ENCODE assay signal across 8 cellular contexts in the genomic region with DNA sequence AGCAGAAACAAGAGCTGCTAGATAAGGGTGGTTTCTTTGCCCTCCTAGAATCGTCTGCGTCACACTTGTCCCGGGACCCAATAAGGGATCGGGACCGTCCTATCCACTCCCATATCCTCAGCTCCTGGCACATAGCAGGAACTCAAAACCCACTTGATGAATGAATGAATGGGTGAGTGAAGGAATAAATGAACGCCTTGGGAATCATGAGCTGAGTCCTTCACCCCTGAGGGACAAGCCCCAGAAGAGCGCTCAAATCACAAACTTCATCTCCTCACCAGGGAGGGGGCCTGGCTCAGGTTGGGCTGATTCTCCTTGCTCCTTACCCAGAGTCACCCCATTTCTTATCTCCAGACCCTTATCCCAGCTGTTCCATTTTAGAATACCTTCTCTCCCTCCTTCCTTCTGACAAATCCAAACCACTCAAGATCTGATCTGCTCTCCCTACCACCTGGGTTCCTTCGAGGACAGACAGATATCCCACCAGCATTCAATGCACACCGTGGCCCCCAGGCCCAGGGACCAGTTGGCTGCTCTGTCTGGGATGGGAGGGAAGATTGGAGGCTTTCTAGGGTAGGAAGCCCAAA. TPM values are rescaled to one million over a fixed set of nuclear protein-coding genes. Genes with fewer than 3 reads are reported as not detected.
DNase-seq lines count a peak whose midpoint lies in the region; ATAC-seq and TF ChIP-seq lines count a peak whose summit lies in the region.

No MANE protein-coding gene starts in this region.

- H3K9me3 ChIP-seq in AG04450 (ENCODE audit: control insufficient read depth, insufficient read depth, low read length) (no peaks in the 10 kb centered on the region; the same call in 1 of the 2 replicates), IMR-90 (ENCODE audit: control insufficient read depth, insufficient read depth, low read length) (no peaks in the 10 kb centered on the region), mucosa of stomach (ENCODE audit: control insufficient read depth, low read length) (no peaks in the 10 kb centered on the region)

- H3K36me3 Mint-ChIP-seq in dendritic cell treated with granulocyte-macrophage colony-stimulating factor and Interleukin-4, amounts not matched to agents 40 ng/mL and 50 ng/mL, for 4 days (ENCODE audit: low read depth): peaks cover 42% of the 10 kb centered on the region

- H3K4me3 ChIP-seq in AG04450 (ENCODE audit: low read depth, low read length) (peak overlapping the region; percentile 89), IMR-90 (ENCODE audit: insufficient read depth, low read depth, low read length) (peak overlapping the region; percentile 89), mucosa of stomach (ENCODE audit: low read length) (peak overlapping the region; percentile 56)

- peak overlapping the region; percentile 83 for H3K4me2 ChIP-seq in IMR-90 (ENCODE audit: low read depth, low read length)

- H4K20me1 ChIP-seq in IMR-90 (ENCODE audit: insufficient read depth, low read length): 0 out of 2 replicates have a peak, but pooled peaks cover 8% of the 10 kb centered on the region

- H3K79me1 ChIP-seq in IMR-90 (ENCODE audit: low read depth in 1 of 2, low read length in 2 of 2): peaks cover 14 to 37% of the 10 kb centered on the region in 2 experiments

- H3K27ac ChIP-seq in AG04450 (ENCODE audit: low read depth, low read length) (peak overlapping the region; percentile 73), IMR-90 (ENCODE audit: insufficient read depth, low read length) (peak overlapping the region; percentile 55)

- dilution Hi-C loops in IMR-90 (cut with HindIII; ENCODE audit: low sequenced_read_pairs, unreplicated experiment): no loop called here

- peak overlapping the region; percentile 85 for H3K4me3 Mint-ChIP-seq in dendritic cell treated with granulocyte-macrophage colony-stimulating factor and Interleukin-4, amounts not matched to agents 40 ng/mL and 50 ng/mL, for 4 days

- peak overlapping the region; percentile 59 for H2BK5ac ChIP-seq in IMR-90 (ENCODE audit: low read depth, low read length, poor library complexity, severe bottlenecking)

- no peak for TF ChIP-seq RAD21 in IMR-90 (IDR thresholded peaks at IDR 0.05; ENCODE audit: low read length)

- peak overlapping the region; percentile 76 for H4K91ac ChIP-seq in IMR-90 (ENCODE audit: insufficient read depth, low read depth, low read length)

- H3K18ac ChIP-seq in IMR-90 (ENCODE audit: low read depth, low read length): peak overlapping the region; percentile 26; the same call in 1 of the 2 replicates

- H2AFZ ChIP-seq in IMR-90 (replicated peaks; ENCODE audit: low read length, poor library complexity): peak overlapping the region; percentile 100

- peaks cover 5% of the 10 kb centered on the region; the same call in 1 of the 2 replicates for H3K36me3 ChIP-seq in IMR-90 (ENCODE audit: control insufficient read depth, insufficient read depth, low read length)
- no peaks in the 10 kb centered on the region for H3K36me3 ChIP-seq in mucosa of stomach (ENCODE audit: control insufficient read depth, insufficient read depth, low read length)

- H3K9ac ChIP-seq in IMR-90 (ENCODE audit: low read depth, low read length) (peak overlapping the region; percentile 50), mucosa of stomach (ENCODE audit: low read length) (peak overlapping the region; percentile 94)

- DNase-seq in AG04450 (ENCODE audit: low read depth, low spot score) (no peak), IMR-90 (no peak), AML-193 (lab: John Stamatoyannopoulos, UW) (no peak), germinal center (ENCODE audit: low spot score) (no peak), NCI-H748 treated with DMSO at 0.1 percent for 48 hours (lab: John Stamatoyannopoulos, UW) (no peak)

- H2AK5ac ChIP-seq in IMR-90 (ENCODE audit: low read depth, low read length): peak overlapping the region; percentile 32; the same call in 1 of the 2 replicates

- H3K4me1 Mint-ChIP-seq in dendritic cell treated with granulocyte-macrophage colony-stimulating factor and Interleukin-4, amounts not matched to agents 40 ng/mL and 50 ng/mL, for 4 days (ENCODE audit: low read depth): peaks cover 92% of the 10 kb centered on the region

- H3K27ac Mint-ChIP-seq in dendritic cell treated with granulocyte-macrophage colony-stimulating factor and Interleukin-4, amounts not matched to agents 40 ng/mL and 50 ng/mL, for 4 days: peak overlapping the region; percentile 92

- peaks cover 23% of the 10 kb centered on the region for H3K9me1 ChIP-seq in IMR-90 (ENCODE audit: insufficient read depth, low read length)

- H4K5ac ChIP-seq in IMR-90 (ENCODE audit: low read depth, low read length): peak overlapping the region; percentile 65

- 100% methylated on average over 1 of the region's 9 CpGs; no CpG with 5 or more reads in 1 of the 2 experiments for WGBS in IMR-90 (ENCODE audit: extremely low coverage in 2 of 2, insufficient read length in 1 of 2), 2 experiments

- H3K4me1 ChIP-seq in IMR-90 (ENCODE audit: control insufficient read depth, insufficient read depth, low read length): peaks cover 18% of the 10 kb centered on the region
- peaks cover 31% of the 10 kb centered on the region for H3K4me1 ChIP-seq in mucosa of stomach (ENCODE audit: control insufficient read depth, insufficient read depth, low read length)

- H2BK120ac ChIP-seq in IMR-90 (ENCODE audit: low read depth, low read length): peak overlapping the region; percentile 66

- no peak overlapping the region for H3K56ac ChIP-seq in IMR-90 (ENCODE audit: extremely low read depth, insufficient read depth, low read length)

- H3K27me3 Mint-ChIP-seq in dendritic cell treated with granulocyte-macrophage colony-stimulating factor and Interleukin-4, amounts not matched to agents 40 ng/mL and 50 ng/mL, for 4 days: no peaks in the 10 kb centered on the region

- peak overlapping the region; percentile 58 for H3K14ac ChIP-seq in IMR-90 (replicated peaks; ENCODE audit: low read depth, low read length)

- CTCF ChIA-PET in AG04450 (lab: Charles Lee): interaction anchor here (0.9 to 2.8 kb wide), 2 partner anchors 64 to 108 kb away, joined by 3 to 11 read pairs; no protein-coding TSS in a partner anchor
- CTCF ChIA-PET in IMR-90 (lab: Yijun Ruan, JAX): interaction anchor here (0.8 to 1.3 kb wide), 3 partner anchors 12 to 108 kb away, joined by 3 to 4 read pairs (median 3); a partner anchor contains a TSS

- ATAC-seq in IMR-90 (ENCODE audit: low read depth): peak; percentile 31
- ATAC-seq in HG03159 (IDR thresholded peaks at IDR 0.05; ENCODE audit: unreplicated experiment): no peak

- no TSS peak for BruUV-seq in IMR-90 (replicated peaks; lab: Mats Ljungman, UMichigan)

- POLR2A ChIA-PET in AG04450 (lab: Yijun Ruan, JAX) (interaction anchor here (0.7 to 3.7 kb wide), 4 partner anchors 13 to 51 kb away, joined by 3 to 21 read pairs (median 5); a partner anchor contains a TSS), IMR-90 (lab: Charles Lee; ENCODE audit: unreplicated experiment) (no interaction called here)

- H3K27me3 ChIP-seq in AG04450 (ENCODE audit: control insufficient read depth, insufficient read depth, low read length) (no peaks in the 10 kb centered on the region), IMR-90 (ENCODE audit: control insufficient read depth, insufficient read depth, low read length) (no peaks in the 10 kb centered on the region), mucosa of stomach (ENCODE audit: control insufficient read depth, insufficient read depth, low read length) (no peaks in the 10 kb centered on the region)

- H3K4ac ChIP-seq in IMR-90 (ENCODE audit: low read depth, low read length): peak overlapping the region; percentile 55

- peak overlapping the region; percentile 94 for H2AK9ac ChIP-seq in IMR-90 (replicated peaks; ENCODE audit: low read depth, low read length, poor library complexity)

- peak overlapping the region; percentile 30 for H3K23ac ChIP-seq in IMR-90 (ENCODE audit: low read depth, low read length)

- no peak for TF ChIP-seq CTCF in AG04450 (IDR thresholded peaks at IDR 0.05; ENCODE audit: low read depth, low read length)
- no peak for TF ChIP-seq CTCF in IMR-90 (conservative IDR thresholded peaks at IDR 0.05; ENCODE audit: low read depth, low read length)

- peak overlapping the region; percentile 85 to 93 for H4K8ac ChIP-seq in IMR-90 (ENCODE audit: low read depth in 2 of 2, low read length in 2 of 2)

- H2BK20ac ChIP-seq in IMR-90 (ENCODE audit: low read depth, low read length): peak overlapping the region; percentile 3

- peak overlapping the region; percentile 69; the same call in 1 of the 3 replicates for H2BK15ac ChIP-seq in IMR-90 (ENCODE audit: low read depth, low read length)

- no peak for TF ChIP-seq POLR2A in IMR-90 (IDR thresholded peaks at IDR 0.05; ENCODE audit: low read depth, low read length)

- in situ Hi-C loops in IMR-90 (cut with MboI; ENCODE audit: low sequenced_read_pairs): no loop called here

- H3K9me3 Mint-ChIP-seq in dendritic cell treated with granulocyte-macrophage colony-stimulating factor and Interleukin-4, amounts not matched to agents 40 ng/mL and 50 ng/mL, for 4 days: no peaks in the 10 kb centered on the region

- intact Hi-C loops in IMR-90 (cut with micrococcal nuclease): loop anchor here (5.0 kb wide), 1 partner anchor 100 kb away; a partner anchor contains a TSS
- intact Hi-C loops in dendritic cell treated with granulocyte-macrophage colony-stimulating factor and Interleukin-4, amounts not matched to agents 40 ng/mL and 50 ng/mL, for 4 days (cut with micrococcal nuclease): loop anchor here (2.0 to 10.0 kb wide), 3 partner anchors 35 to 102 kb away; a partner anchor contains a TSS

RNA-seq across cellular contexts. Expression of a gene that starts 0.6 kb away (rescaled TPM):
- polyA plus RNA-seq in AG04450 (2011; rRNA removed) (11.9 and 13.0 TPM in 2 replicates), IMR-90 (2012; rRNA removed) (8.3 and 9.0 TPM in 2 replicates)
- 13.4 and 15.8 TPM in 2 replicates for polyA minus RNA-seq in AG04450 (2011; rRNA and poly(A)+ RNA removed)
- total RNA-seq in IMR-90 (2012; rRNA removed): 6.4 and 7.3 TPM in 2 replicates
- 7.2 and 9.7 TPM in 2 replicates for polyA plus RNA-seq in IMR-90 (2012; cell fraction: cytosol; rRNA removed)
- polyA plus RNA-seq in IMR-90 (2012; cell fraction: nucleus; rRNA removed; ENCODE audit: low replicate concordance): 22.3 and 26.0 TPM in 2 replicates

RNA-seq across cellular contexts. Expression of a gene that starts 13.1 kb away (rescaled TPM):
- 38.0 and 41.5 TPM in 2 replicates for polyA plus RNA-seq in AG04450 (2011; rRNA removed)
- 24.0 and 28.0 TPM in 2 replicates for polyA minus RNA-seq in AG04450 (2011; rRNA and poly(A)+ RNA removed)
- total RNA-seq in IMR-90 (2012; rRNA removed): 14.3 and 16.4 TPM in 2 replicates
- polyA plus RNA-seq in IMR-90 (2012; rRNA removed): 32.9 and 35.2 TPM in 2 replicates
- 19.1 and 20.7 TPM in 2 replicates for polyA plus RNA-seq in IMR-90 (2012; cell fraction: cytosol; rRNA removed)
- 196 and 231 TPM in 2 replicates for polyA plus RNA-seq in IMR-90 (2012; cell fraction: nucleus; rRNA removed; ENCODE audit: low replicate concordance)

RNA-seq across cellular contexts. Expression of a gene that starts 51.0 kb away (rescaled TPM):
- polyA plus RNA-seq in AG04450 (2011; rRNA removed) (83.8 and 85.6 TPM in 2 replicates), IMR-90 (2012; rRNA removed) (45.4 and 55.5 TPM in 2 replicates)
- 25.8 and 42.9 TPM in 2 replicates for polyA minus RNA-seq in AG04450 (2011; rRNA and poly(A)+ RNA removed)
- 52.2 and 80.3 TPM in 2 replicates for total RNA-seq in IMR-90 (2012; rRNA removed)
- polyA plus RNA-seq in IMR-90 (2012; cell fraction: cytosol; rRNA removed): 19.9 and 67.2 TPM in 2 replicates
- polyA plus RNA-seq in IMR-90 (2012; cell fraction: nucleus; rRNA removed; ENCODE audit: low replicate concordance): 8.4 and 36.0 TPM in 2 replicates

RNA-seq across cellular contexts. Expression of a gene that starts 54.5 kb away (rescaled TPM):
- polyA plus RNA-seq in AG04450 (2011; rRNA removed) (not detected in 2 replicates), IMR-90 (2012; rRNA removed) (not detected in 2 replicates)
- not detected in 2 replicates for polyA minus RNA-seq in AG04450 (2011; rRNA and poly(A)+ RNA removed)
- total RNA-seq in IMR-90 (2012; rRNA removed): not detected in 2 replicates
- not detected in 2 replicates for polyA plus RNA-seq in IMR-90 (2012; cell fraction: cytosol; rRNA removed)
- polyA plus RNA-seq in IMR-90 (2012; cell fraction: nucleus; rRNA removed; ENCODE audit: low replicate concordance): 0.23 TPM in 1 of 2 replicates, not detected in the other
